ENCODE assay signal across 13 cellular contexts in genomic region chr2:74741076-74741460, GRCh38.
DNase-seq lines count a peak whose midpoint lies in the region; ATAC-seq and TF ChIP-seq lines count a peak whose summit lies in the region.
"Had no signal": no experiment of that assay in that cellular context is flagged by ENCODE, and none has a peak within 500 bp of the region (broad histone marks: within the 10 kb centered on the region; RNA-seq: fewer than 3 reads in every experiment).

No MANE protein-coding gene starts in this region.

- H3K18ac ChIP-seq in mesenchymal stem cell (ENCODE audit: low read depth in 1 of 2, low read length in 2 of 2), result peak overlapping the region; percentile 29 to 64

- peak overlapping the region; percentile 82 for H4K91ac ChIP-seq in mesenchymal stem cell (ENCODE audit: low read length)

- H3K4me1 ChIP-seq in left ventricle myocardium inferior (peaks cover 12% of the 10 kb centered on the region), mammary epithelial cell (ENCODE audit: insufficient read depth, low read length) (peaks cover 33% of the 10 kb centered on the region), mesenchymal stem cell (ENCODE audit: control insufficient read depth, insufficient read depth, low read depth, low read length) (peaks cover 16% of the 10 kb centered on the region), aorta (ENCODE audit: control insufficient read depth in 1 of 2, insufficient read depth in 2 of 2, low read length in 2 of 2) (peaks cover 0 to 3% of the 10 kb centered on the region in 2 donors)

- intact Hi-C loops in Right ventricle myocardium superior (cut with DNase I), result no loop called here
- intact Hi-C loops in left ventricle myocardium inferior (cut with micrococcal nuclease), result no loop called here
- intact Hi-C loops in mammary epithelial cell (cut with micrococcal nuclease), result loop anchor here (2.0 kb wide), 1 partner anchor 50 kb away; no protein-coding TSS in a partner anchor
- intact Hi-C loops in aorta (cut with DNase I), result loop anchor here in 1 of 2 donors (1.0 to 2.0 kb wide), 2 partner anchors 28 to 152 kb away; no protein-coding TSS in a partner anchor

- peak overlapping the region in 1 of 2 experiments; percentile 29 for H3K4ac ChIP-seq in mesenchymal stem cell (ENCODE audit: low read depth in 1 of 2, low read length in 2 of 2)

- DNase-seq in Right ventricle myocardium superior (no peak), left ventricle myocardium inferior (no peak), mammary epithelial cell (no peak), mesenchymal stem cell (no peak), aorta (no peak), HEK293T (ENCODE audit: extremely low spot score) (no peak)
- no peak for DNase-seq in activated T-cell treated with anti-CD3 and anti-CD28 coated beads, Interleukin-2, amount 50 U/mL, for 24 hours
- DNase-seq: activated CD4-positive, alpha-beta T cell treated with anti-CD3 and anti-CD28 coated beads, Interleukin-2, amount 50 U/mL, for 4 hours; activated naive CD4-positive, alpha-beta T cell treated with anti-CD3 and anti-CD28 coated beads for 36 hours; NCI-H1417 had no signal

- in situ Hi-C loops in mammary epithelial cell (cut with MboI; ENCODE audit: low sequenced_read_pairs in 2 of 2), result no loop called here

- dilution Hi-C loops in mammary epithelial cell (cut with HindIII; ENCODE audit: low sequenced_read_pairs), result loop anchor here (5.0 kb wide), 1 partner anchor 111 kb away; no protein-coding TSS in a partner anchor

- WGBS in mammary epithelial cell (ENCODE audit: low coverage, missing lambda C conversion rate), result 16% methylated on average over 3 of the region's 3 CpGs
- 30% methylated on average over 3 of the region's 3 CpGs for WGBS in mesenchymal stem cell
- 16 to 21% methylated on average over 3 of the region's 3 CpGs for WGBS in aorta, 2 donors

- H3K4me3 Mint-ChIP-seq in activated T-cell treated with anti-CD3 and anti-CD28 coated beads, Interleukin-2, amount 50 U/mL, for 24 hours, result no peak overlapping the region
- H3K4me3 Mint-ChIP-seq: activated naive CD4-positive, alpha-beta T cell treated with anti-CD3 and anti-CD28 coated beads for 36 hours had no signal

- no peak overlapping the region for H3K23ac ChIP-seq in mesenchymal stem cell (ENCODE audit: low read length in 2 of 2)

- no peak overlapping the region for H2BK15ac ChIP-seq in mesenchymal stem cell (ENCODE audit: low read depth, poor library complexity, severe bottlenecking)

- H4K20me1 ChIP-seq in mammary epithelial cell (ENCODE audit: insufficient read depth, low read length), result no peaks in the 10 kb centered on the region

- H3K36me3 ChIP-seq in left ventricle myocardium inferior, result no peaks in the 10 kb centered on the region
- H3K36me3 ChIP-seq in mammary epithelial cell (ENCODE audit: insufficient read depth, low read length), result no peaks in the 10 kb centered on the region
- H3K36me3 ChIP-seq in mesenchymal stem cell (ENCODE audit: control insufficient read depth in 1 of 2, insufficient read depth in 2 of 2, low read depth in 1 of 2, low read length in 2 of 2), result no peaks in the 10 kb centered on the region
- H3K36me3 ChIP-seq in aorta (ENCODE audit: control insufficient read depth in 1 of 2, insufficient read depth in 2 of 2, low read length in 1 of 2), result no peaks in the 10 kb centered on the region

- H3K4me3 ChIP-seq in left ventricle myocardium inferior (no peak overlapping the region), mammary epithelial cell (replicated peaks in 1 of 3; ENCODE audit: insufficient read depth in 1 of 3, low read depth in 2 of 3, low read length in 3 of 3) (no peak overlapping the region), mesenchymal stem cell (ENCODE audit: insufficient read depth in 1 of 2, low read depth in 1 of 2, low read length in 2 of 2) (no peak overlapping the region), aorta (ENCODE audit: low read length in 2 of 2) (no peak overlapping the region)
- H3K4me3 ChIP-seq: lung had no signal

- H3K36me3 Mint-ChIP-seq in activated T-cell treated with anti-CD3 and anti-CD28 coated beads, Interleukin-2, amount 50 U/mL, for 24 hours (ENCODE audit: low read depth), result no peaks in the 10 kb centered on the region

- H3K9me3 Mint-ChIP-seq in activated T-cell treated with anti-CD3 and anti-CD28 coated beads, Interleukin-2, amount 50 U/mL, for 24 hours, result peaks cover 8% of the 10 kb centered on the region

- H3K9ac ChIP-seq in mammary epithelial cell (ENCODE audit: insufficient read depth, low read length) (peak overlapping the region; percentile 51), mesenchymal stem cell (ENCODE audit: low read length) (peak overlapping the region; percentile 5)

- H3K27ac ChIP-seq in left ventricle myocardium inferior (replicated peaks) (no peak overlapping the region), mammary epithelial cell (ENCODE audit: insufficient read depth, low read depth, low read length) (peak overlapping the region; percentile 90), mesenchymal stem cell (ENCODE audit: low read length, poor library complexity, severe bottlenecking) (peak overlapping the region; percentile 38), aorta (ENCODE audit: low read depth in 1 of 2, low read length in 2 of 2) (peak overlapping the region; percentile 39 to 97)

- H2AFZ ChIP-seq in mammary epithelial cell (ENCODE audit: low read depth, low read length) (peak overlapping the region; percentile 57), mesenchymal stem cell (ENCODE audit: low read depth, low read length) (no peak overlapping the region)

- POLR2A ChIA-PET in HEK293T (lab: Yijun Ruan, JAX), result interaction anchor here (1.7 kb wide), 1 partner anchor 87 kb away, joined by 3 read pairs; the partner anchor contains the start of gene SEMA4F

- no peaks in the 10 kb centered on the region for H3K79me1 ChIP-seq in mesenchymal stem cell (replicated peaks; ENCODE audit: low read length, poor library complexity, severe bottlenecking)

- no peaks in the 10 kb centered on the region for H3K79me2 ChIP-seq in mammary epithelial cell (ENCODE audit: insufficient read depth, low read length)

- H3K9me3 ChIP-seq in left ventricle myocardium inferior (replicated peaks) (peaks cover 12% of the 10 kb centered on the region), mammary epithelial cell (replicated peaks; ENCODE audit: insufficient read depth, low read length) (peaks cover 5% of the 10 kb centered on the region), mesenchymal stem cell (ENCODE audit: control insufficient read depth, low read length) (peaks cover 12% of the 10 kb centered on the region), aorta (ENCODE audit: control insufficient read depth, low read length) (no peaks in the 10 kb centered on the region)

- H3K27ac Mint-ChIP-seq in activated T-cell treated with anti-CD3 and anti-CD28 coated beads, Interleukin-2, amount 50 U/mL, for 24 hours, result no peak overlapping the region
- H3K27ac Mint-ChIP-seq: activated naive CD4-positive, alpha-beta T cell treated with anti-CD3 and anti-CD28 coated beads for 36 hours; progenitor cell of endocrine pancreas had no signal

- TSS peak; percentile 96 for BruUV-seq in mammary epithelial cell (replicated peaks; lab: Mats Ljungman, UMichigan)

- no peak overlapping the region for H2AK5ac ChIP-seq in mesenchymal stem cell (ENCODE audit: low read length, severe bottlenecking)

- H3K4me2 ChIP-seq in mammary epithelial cell (ENCODE audit: insufficient read depth, low read depth, low read length), result peak overlapping the region; percentile 54
- H3K4me2 ChIP-seq in mesenchymal stem cell (ENCODE audit: low read length, poor library complexity, severe bottlenecking), result peak overlapping the region; percentile 52

- H3K27me3 ChIP-seq in left ventricle myocardium inferior (ENCODE audit: low read depth) (peaks cover 12% of the 10 kb centered on the region), mammary epithelial cell (ENCODE audit: insufficient read depth, low read length) (no peaks in the 10 kb centered on the region), mesenchymal stem cell (ENCODE audit: control insufficient read depth in 1 of 2, insufficient read depth in 1 of 2, low read length in 2 of 2) (peaks cover 0 to 9% of the 10 kb centered on the region in 2 experiments), aorta (ENCODE audit: control insufficient read depth in 1 of 2, insufficient read depth in 2 of 2, low read length in 1 of 2) (no peaks in the 10 kb centered on the region)

- peaks cover 5% of the 10 kb centered on the region for H3K27me3 Mint-ChIP-seq in activated T-cell treated with anti-CD3 and anti-CD28 coated beads, Interleukin-2, amount 50 U/mL, for 24 hours

- H2BK12ac ChIP-seq in mesenchymal stem cell (ENCODE audit: low read length in 2 of 2), result peak overlapping the region in 1 of 2 experiments; percentile 69

- no peak overlapping the region for H2BK5ac ChIP-seq in mesenchymal stem cell (ENCODE audit: low read depth, low read length, poor library complexity, severe bottlenecking)

- H4K8ac ChIP-seq in mesenchymal stem cell (ENCODE audit: low read length), result peak overlapping the region; percentile 61

- H2BK120ac ChIP-seq in mesenchymal stem cell (ENCODE audit: low read depth, low read length), result peak overlapping the region; percentile 54

- CTCF ChIA-PET in mammary epithelial cell (lab: Charles Lee; ENCODE audit: low non-redundant PET) (no interaction called here), HEK293T (lab: Yijun Ruan, JAX) (no interaction called here)

- peak; percentile 41 for ATAC-seq in Right ventricle myocardium superior (ENCODE audit: poor library complexity)
- ATAC-seq in aorta (ENCODE audit: low FRiP score), result no peak
- ATAC-seq in GM19397 (IDR thresholded peaks at IDR 0.05; ENCODE audit: unreplicated experiment), result no peak

- H3K14ac ChIP-seq in mesenchymal stem cell (ENCODE audit: low read length in 2 of 2), result no peak overlapping the region

- TF ChIP-seq CTCF in left ventricle myocardium inferior (IDR thresholded peaks at IDR 0.05; ENCODE audit: borderline replicate concordance) (no peak), mammary epithelial cell (conservative IDR thresholded peaks at IDR 0.05 in 1 of 2, IDR thresholded peaks at IDR 0.05 in 1 of 2; ENCODE audit: extremely low read depth in 1 of 2, insufficient read depth in 1 of 2, low read depth in 1 of 2, low read length in 2 of 2) (no peak)

- H3K4me1 Mint-ChIP-seq in activated T-cell treated with anti-CD3 and anti-CD28 coated beads, Interleukin-2, amount 50 U/mL, for 24 hours (ENCODE audit: low read depth), result no peaks in the 10 kb centered on the region

TF ChIP-seq in HEK293T, 16 proteins besides CTCF, POLR2A, EP300 and RAD21:
- no peak for TF ChIP-seq FOXK2 (IDR thresholded peaks at IDR 0.05)
- TF ChIP-seq TARDBP (IDR thresholded peaks at IDR 0.05), result no peak
- no peak for TF ChIP-seq ELF4 (IDR thresholded peaks at IDR 0.05)
- no peak for TF ChIP-seq ARNT (IDR thresholded peaks at IDR 0.05)
- TF ChIP-seq HDGF (IDR thresholded peaks at IDR 0.05; ENCODE audit: borderline replicate concordance), result no peak
- TF ChIP-seq BHLHE40 (IDR thresholded peaks at IDR 0.05; ENCODE audit: borderline replicate concordance), result no peak
- TF ChIP-seq NFRKB (IDR thresholded peaks at IDR 0.05), result no peak
TF ChIP-seq in HEK293T: peak in this region for 0.
